ENCODE assay signal across 17 cellular contexts in genomic region chr18:5962362-5962761, GRCh38.
DNase-seq lines count a peak whose midpoint lies in the region; ATAC-seq, FAIRE-seq and TF ChIP-seq lines count a peak whose summit lies in the region.
"Had no signal": no experiment of that assay in that cellular context is flagged by ENCODE, and none has a peak within 500 bp of the region (broad histone marks: within the 10 kb centered on the region; RNA-seq: fewer than 3 reads in every experiment).

No MANE protein-coding gene starts in this region.

- H3K4me1 ChIP-seq in foreskin keratinocyte (no peaks in the 10 kb centered on the region), pancreas (no peaks in the 10 kb centered on the region)

- H3K27me3 ChIP-seq in foreskin keratinocyte, result peaks cover 4% of the 10 kb centered on the region
- no peaks in the 10 kb centered on the region for H3K27me3 ChIP-seq in pancreas

- H3K27ac ChIP-seq in foreskin keratinocyte (no peak overlapping the region), pancreas (no peak overlapping the region)

- H3K36me3 Mint-ChIP-seq in activated T-helper 17 cell treated with anti-CD3 and anti-CD28 coated beads, Interleukin-2, amount 50 U/mL, for 72 hours (ENCODE audit: low read depth), result no peaks in the 10 kb centered on the region

- H3K4me3 ChIP-seq in astrocyte of the cerebellum (ENCODE audit: low read depth, low read length), result no peak overlapping the region
- no peak overlapping the region for H3K4me3 ChIP-seq in pancreas
- H3K4me3 ChIP-seq: GM23338, K562 had no signal

- no peaks in the 10 kb centered on the region for H3K9me3 ChIP-seq in pancreas

- ATAC-seq in foreskin keratinocyte (peak; percentile 52), pancreas (peak in 3 of 4 donors; percentile 25 to 54 (median 46))
- ATAC-seq in activated T-helper 17 cell treated with anti-CD3 and anti-CD28 coated beads, Interleukin-2, amount 50 U/mL, for 72 hours (replicated peaks), result no peak
- ATAC-seq: K562 had no signal

- peaks cover 3% of the 10 kb centered on the region for H3K27me3 Mint-ChIP-seq in activated T-helper 17 cell treated with anti-CD3 and anti-CD28 coated beads, Interleukin-2, amount 50 U/mL, for 72 hours

- no peaks in the 10 kb centered on the region for H3K9me3 Mint-ChIP-seq in activated T-helper 17 cell treated with anti-CD3 and anti-CD28 coated beads, Interleukin-2, amount 50 U/mL, for 72 hours
- H3K9me3 Mint-ChIP-seq: GM23338 had no signal

- H3K27ac Mint-ChIP-seq in activated T-helper 17 cell treated with anti-CD3 and anti-CD28 coated beads, Interleukin-2, amount 50 U/mL, for 72 hours, result no peak overlapping the region
- H3K27ac Mint-ChIP-seq: GM23338 had no signal

- FAIRE-seq in pancreas (lab: Jason Lieb, UNC), result no peak
- FAIRE-seq: G401.6, K562 had no signal

- 55 to 58% methylated on average over 6 of the region's 6 CpGs for WGBS in pancreas, 2 donors

- no peak for TF ChIP-seq CTCF in astrocyte of the cerebellum (IDR thresholded peaks at IDR 0.05; ENCODE audit: low read depth, low read length, missing control alignments)
- no peak for TF ChIP-seq CTCF in foreskin keratinocyte (conservative IDR thresholded peaks at IDR 0.05)
- TF ChIP-seq CTCF in pancreas (IDR thresholded peaks at IDR 0.05), result no peak

- intact Hi-C loops in pancreas (cut with DNase I), result no loop called here

- no peak overlapping the region for H3K4me3 Mint-ChIP-seq in activated T-helper 17 cell treated with anti-CD3 and anti-CD28 coated beads, Interleukin-2, amount 50 U/mL, for 72 hours
- H3K4me3 Mint-ChIP-seq: GM23338 had no signal

- DNase-seq in NCI-H345 (lab: John Stamatoyannopoulos, UW) (peak; percentile 47), NCI-H345 treated with DMSO at 0.1 percent for 48 hours (lab: John Stamatoyannopoulos, UW; ENCODE audit: unreplicated experiment) (no peak), astrocyte of the cerebellum (ENCODE audit: low read depth) (peak; percentile 29), foreskin keratinocyte (no peak), pancreas (no peak), iPS-NIHi11 (ENCODE audit: low spot score) (no peak), inferior parietal cortex (ENCODE audit: extremely low spot score) (no peak)
- DNase-seq: DMS53, NCI-H1048, NCI-H146, NCI-H2107, NCI-H748 treated with DMSO at 0.1 percent for 48 hours, PC-3 had no signal

- in situ Hi-C loops in astrocyte of the cerebellum (cut with HindIII; ENCODE audit: low sequenced_read_pairs), result no loop called here

- H3K4me1 Mint-ChIP-seq in activated T-helper 17 cell treated with anti-CD3 and anti-CD28 coated beads, Interleukin-2, amount 50 U/mL, for 72 hours, result no peaks in the 10 kb centered on the region

- no peaks in the 10 kb centered on the region for H3K36me3 ChIP-seq in pancreas

Comparison
In these comparisons a context has a peak if more than half of its experiments do, and no peak if none do; other contexts are left out.
1. DNase-seq: peak in NCI-H345 (single experiment) and astrocyte of the cerebellum (single experiment); none in NCI-H345 treated with DMSO at 0.1 percent for 48 hours (single experiment), foreskin keratinocyte (0 of 2), pancreas (0 of 6), iPS-NIHi11 (single experiment) and inferior parietal cortex (single experiment).